ENCODE assay signal across 1 cellular context in genomic region chr17:3397801-3398200, GRCh38.
A peak's percentile ranks its signal among the peaks of the same experiment; 100 is the strongest.
TF ChIP-seq lines count a peak whose summit lies in the region.

No MANE protein-coding gene starts in this region.

TF ChIP-seq in PFSK-1, 5 proteins besides CTCF, POLR2A, EP300 and RAD21:
- TF ChIP-seq REST (IDR thresholded peaks at IDR 0.05; ENCODE audit: insufficient read depth in 1 of 2, low read depth in 2 of 2, low read length in 2 of 2): peak; percentile 74 to 88
TF ChIP-seq in PFSK-1: peak in this region for 1; not testable (repeated sequence) for 4.
